Comparison of ENCODE assay signal across 8 cellular contexts in genomic region chr17:7280519-7281073, GRCh38. TPM values are rescaled to one million over a fixed set of nuclear protein-coding genes. Genes with fewer than 3 reads are reported as not detected.
A peak's percentile ranks its signal among the peaks of the same experiment; 100 is the strongest.
DNase-seq lines count a peak whose midpoint lies in the region; ATAC-seq and FAIRE-seq lines count a peak whose summit lies in the region.

No MANE protein-coding gene starts in this region.

- WGBS in right cardiac atrium: under 1% methylated on average over 29 of the region's 29 CpGs

- peak overlapping the region; percentile 92 for H3K27ac ChIP-seq in right cardiac atrium (ENCODE audit: low read length)

- H3K4me3 ChIP-seq in right cardiac atrium (ENCODE audit: low read length): peak overlapping the region; percentile 37

- H3K4me1 ChIP-seq in right cardiac atrium (ENCODE audit: control insufficient read depth, insufficient read depth, low read length): no peaks in the 10 kb centered on the region

- ATAC-seq in right cardiac atrium: peak; percentile 73 to 77

- no peaks in the 10 kb centered on the region for H3K27me3 ChIP-seq in right cardiac atrium (ENCODE audit: control insufficient read depth, insufficient read depth)

- intact Hi-C loops in right cardiac atrium (cut with DNase I): loop anchor here in 3 of 4 donors (1.0 to 10.0 kb wide), 3 partner anchors 16 to 64 kb away; no protein-coding TSS in a partner anchor

- no peak for FAIRE-seq in urothelium cell line (lab: Jason Lieb, UNC)

- peak; percentile 62 for DNase-seq in DMS153 treated with DMSO at 0.1 percent for 48 hours (lab: John Stamatoyannopoulos, UW; ENCODE audit: unreplicated experiment)
- DNase-seq in HCEC 1CT: peak; percentile 71
- DNase-seq in NCI-H1417 (lab: John Stamatoyannopoulos, UW): peak; percentile 60 to 79 (median 70)
- DNase-seq in T-helper 22 cell (ENCODE audit: low read depth): peak; percentile 56
- DNase-seq in anterior cingulate cortex (lab: John Stamatoyannopoulos, UW): peak in 54 of 58 donors; percentile 17 to 83 (median 64)
- DNase-seq in right cardiac atrium: peak; percentile 83 to 92 (median 92)
- DNase-seq in putamen (ENCODE audit: low spot score): peak; percentile 72
- DNase-seq in urothelium cell line (ENCODE audit: low spot score): peak; percentile 69

- no peaks in the 10 kb centered on the region for H3K9me3 ChIP-seq in right cardiac atrium (ENCODE audit: control insufficient read depth, low read length)

RNA-seq across cellular contexts. Expression of gene SLC2A4, which starts 0.9 kb away (rescaled TPM):
- 100 to 1,000 TPM in 3 of 4 donors, 10 to 100 TPM in 1; 57.6 to 146 (median 103) TPM for total RNA-seq in right cardiac atrium
- 83.1 TPM for polyA plus RNA-seq in right cardiac atrium

RNA-seq across cellular contexts. Expression of gene YBX2, which starts 13.8 kb away (rescaled TPM):
- total RNA-seq in right cardiac atrium: 1 to 10 TPM; 1.4 to 3.1 (median 1.8) TPM
- 5.3 TPM for polyA plus RNA-seq in right cardiac atrium

RNA-seq across cellular contexts. Expression of gene CLDN7, which starts 18.3 kb away (rescaled TPM):
- total RNA-seq in right cardiac atrium: 1 to 10 TPM; 1.8 to 3.4 (median 2.8) TPM
- polyA plus RNA-seq in right cardiac atrium: 2.9 TPM

RNA-seq across cellular contexts. Expression of gene EIF5A, which starts 26.8 kb away (rescaled TPM):
- total RNA-seq in right cardiac atrium: 100 to 1,000 TPM; 259 to 311 (median 268) TPM
- 301 TPM for polyA plus RNA-seq in right cardiac atrium

RNA-seq across cellular contexts. Expression of gene ELP5, which starts 28.6 kb away (rescaled TPM):
- 100 to 1,000 TPM in 1 of 4 donors, 10 to 100 TPM in 3; 37.9 to 100 (median 82.9) TPM for total RNA-seq in right cardiac atrium
- polyA plus RNA-seq in right cardiac atrium: 41.7 TPM

Comparison
In these comparisons a context has a peak if more than half of its experiments do, and no peak if none do; other contexts are left out.
1. Peak in every context shown above with its lines: DNase-seq, ATAC-seq, H3K4me3 ChIP-seq and H3K27ac ChIP-seq.